ENCODE assay signal across 19 cellular contexts in the genomic region with DNA sequence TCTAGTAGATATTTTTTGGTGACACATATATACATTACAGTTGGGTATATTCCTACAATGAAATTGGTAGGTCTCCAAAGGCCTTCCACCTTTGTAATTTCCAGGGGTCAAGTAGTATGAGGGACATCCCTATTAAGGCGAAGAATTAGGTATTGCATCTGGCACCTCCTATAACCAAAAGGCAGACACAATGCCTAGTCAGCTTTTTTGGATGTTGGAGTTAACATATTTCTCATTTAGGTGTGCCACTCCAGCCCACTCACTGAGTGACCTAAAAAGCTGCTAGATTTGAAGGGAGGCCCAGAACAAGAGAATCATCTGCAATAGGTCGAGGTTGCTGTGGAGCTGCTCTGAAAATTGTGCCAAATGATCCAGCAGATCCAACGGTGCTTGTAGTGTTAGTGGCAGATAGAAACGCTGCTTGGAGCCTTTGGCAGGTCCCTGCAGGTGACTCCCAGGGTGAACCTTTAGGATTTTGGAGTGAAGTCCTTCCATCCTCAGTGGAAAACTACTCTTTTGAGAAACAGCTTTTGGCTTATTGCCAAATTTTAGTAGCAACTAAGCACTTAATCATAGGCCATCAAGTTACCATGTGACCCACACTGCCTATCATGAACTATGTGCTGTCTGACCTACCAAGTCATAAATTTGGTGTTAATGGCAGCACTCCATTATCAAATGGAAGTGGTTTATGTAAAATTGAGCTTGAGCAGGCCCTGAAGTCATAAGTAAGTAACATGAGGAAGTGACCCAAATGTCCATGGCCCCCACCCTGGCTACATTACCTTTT.
"Had no signal": no experiment of that assay in that cellular context is flagged by ENCODE, and none has a peak within 500 bp of the region (broad histone marks: within the 10 kb centered on the region; RNA-seq: fewer than 3 reads in every experiment).

No MANE protein-coding gene starts in this region.

- H3K27ac ChIP-seq: colonic mucosa, skin epidermis, tibial nerve, vagina, WERI-Rb-1 had no signal

- ATAC-seq: activated naive CD4-positive, alpha-beta T cell treated with anti-CD3 and anti-CD28 coated beads, Interleukin-2, amount 50 U/mL, for 72 hours; activated T-cell treated with anti-CD3 and anti-CD28 coated beads, Interleukin-2, amount 50 U/mL, for 4 hours; natural killer cell treated with Interleukin-12 subunit alpha and Interleukin-12 subunit beta and Interleukin-15 and Interleukin-18, amount 100 ng/mL, for 72 hours had no signal

- DNase-seq: activated CD4-positive, alpha-beta memory T cell treated with anti-CD3 and anti-CD28 coated beads, Interleukin-2, amount 10 ng/mL, durations not matched to agents 7 days and 5 days; activated effector memory CD4-positive, alpha-beta T cell treated with Interleukin-2 at 50 U/mL for 16 hours; activated T-cell treated with anti-CD3 and anti-CD28 coated beads, Interleukin-2, amount 50 U/mL, for 4 hours; central memory CD4-positive, alpha-beta T cell; colonic mucosa; head of caudate nucleus; kidney glomerular epithelial cell; mesenchymal stem cell; retina; stimulated activated CD4-positive, alpha-beta T cell treated with anti-CD3 and anti-CD28 coated beads, Interleukin-15, amount 100 ng/mL, for 24 hours; stimulated activated CD4-positive, alpha-beta T cell treated with anti-CD3 and anti-CD28 coated beads, Interleukin-4, amount 100 ng/mL, for 24 hours; stimulated activated naive CD4-positive, alpha-beta T cell; T1000; WERI-Rb-1 had no signal

- H3K9me3 Mint-ChIP-seq: activated CD4-positive, alpha-beta memory T cell treated with anti-CD3 and anti-CD28 coated beads, Interleukin-2, amount 10 ng/mL, durations not matched to agents 7 days and 5 days; activated naive CD4-positive, alpha-beta T cell treated with anti-CD3 and anti-CD28 coated beads, Interleukin-2, amount 50 U/mL, for 72 hours; activated T-cell treated with anti-CD3 and anti-CD28 coated beads, Interleukin-2, amount 50 U/mL, for 4 hours; natural killer cell treated with Interleukin-12 subunit alpha and Interleukin-12 subunit beta and Interleukin-15 and Interleukin-18, amount 100 ng/mL, for 72 hours had no signal

- H3K9me3 ChIP-seq: colonic mucosa, tibial nerve, vagina had no signal

- H3K36me3 ChIP-seq: colonic mucosa, tibial nerve, vagina, WERI-Rb-1 had no signal

- H3K4me1 ChIP-seq: colonic mucosa, vagina had no signal

- H3K36me3 Mint-ChIP-seq: activated naive CD4-positive, alpha-beta T cell treated with anti-CD3 and anti-CD28 coated beads, Interleukin-2, amount 50 U/mL, for 72 hours; natural killer cell treated with Interleukin-12 subunit alpha and Interleukin-12 subunit beta and Interleukin-15 and Interleukin-18, amount 100 ng/mL, for 72 hours had no signal

- H3K4me3 Mint-ChIP-seq: activated CD4-positive, alpha-beta memory T cell treated with anti-CD3 and anti-CD28 coated beads, Interleukin-2, amount 10 ng/mL, durations not matched to agents 7 days and 5 days; activated T-cell treated with anti-CD3 and anti-CD28 coated beads, Interleukin-2, amount 50 U/mL, for 4 hours; natural killer cell treated with Interleukin-12 subunit alpha and Interleukin-12 subunit beta and Interleukin-15 and Interleukin-18, amount 100 ng/mL, for 72 hours had no signal

- H3K4me3 ChIP-seq: colonic mucosa, skin epidermis, tibial nerve, vagina had no signal

- H3K27me3 ChIP-seq: colonic mucosa, tibial nerve, vagina had no signal

- H3K27ac Mint-ChIP-seq: activated CD4-positive, alpha-beta memory T cell treated with anti-CD3 and anti-CD28 coated beads, Interleukin-2, amount 10 ng/mL, durations not matched to agents 7 days and 5 days; activated naive CD4-positive, alpha-beta T cell treated with anti-CD3 and anti-CD28 coated beads, Interleukin-2, amount 50 U/mL, for 72 hours; natural killer cell treated with Interleukin-12 subunit alpha and Interleukin-12 subunit beta and Interleukin-15 and Interleukin-18, amount 100 ng/mL, for 72 hours had no signal

- H3K4me1 Mint-ChIP-seq: activated CD4-positive, alpha-beta memory T cell treated with anti-CD3 and anti-CD28 coated beads, Interleukin-2, amount 10 ng/mL, durations not matched to agents 7 days and 5 days had no signal
